Comparison of ENCODE assay signal across 18 cellular contexts in genomic region chr22:31228425-31228824, GRCh38. TPM values are rescaled to one million over a fixed set of nuclear protein-coding genes. Genes with fewer than 3 reads are reported as not detected.
A peak's percentile ranks its signal among the peaks of the same experiment; 100 is the strongest.
DNase-seq lines count a peak whose midpoint lies in the region; ATAC-seq, FAIRE-seq and TF ChIP-seq lines count a peak whose summit lies in the region.
"Had no signal": no experiment of that assay in that cellular context is flagged by ENCODE, and none has a peak within 500 bp of the region (broad histone marks: within the 10 kb centered on the region; RNA-seq: fewer than 3 reads in every experiment).

No MANE protein-coding gene starts in this region.

- H3K4me1 ChIP-seq in gastroesophageal sphincter: peaks cover 6 to 73% (median 25%) of the 10 kb centered on the region in 3 donors
- H3K4me1 ChIP-seq in sigmoid colon: peaks cover 0 to 75% (median 39%) of the 10 kb centered on the region in 4 donors
- peaks cover 26% of the 10 kb centered on the region for H3K4me1 ChIP-seq in effector memory CD4-positive, alpha-beta T cell (ENCODE audit: control insufficient read depth, insufficient read depth, low read length, poor library complexity, severe bottlenecking)

- peaks cover 0 to 9% of the 10 kb centered on the region in 2 donors for H3K36me3 ChIP-seq in gastroesophageal sphincter
- peaks cover 0 to 3% (median 0%) of the 10 kb centered on the region in 4 donors for H3K36me3 ChIP-seq in sigmoid colon
- H3K36me3 ChIP-seq in effector memory CD4-positive, alpha-beta T cell (ENCODE audit: control insufficient read depth, insufficient read depth, low read length): peaks cover 14% of the 10 kb centered on the region

- intact Hi-C loops in sigmoid colon (cut with DNase I): no loop called here

- ATAC-seq in gastroesophageal sphincter: no peak
- no peak for ATAC-seq in GM18858 (IDR thresholded peaks at IDR 0.05; ENCODE audit: unreplicated experiment)
- ATAC-seq: GM12878, HCT116, left ventricle myocardium superior had no signal

- DNase-seq in D721Med (ENCODE audit: insufficient read length, low spot score) (peak; percentile 29), OCI-M1 (lab: John Stamatoyannopoulos, UW) (peak; percentile 42), sigmoid colon (no peak), kidney tubule cell (ENCODE audit: low spot score) (no peak), NCI-H1048 (lab: John Stamatoyannopoulos, UW) (no peak)
- DNase-seq in effector memory CD4-positive, alpha-beta T cell: no peak
- DNase-seq: activated naive CD4-positive, alpha-beta T cell treated with anti-CD3 and anti-CD28 coated beads for 36 hours; left ventricle myocardium superior; NCI-H2081; NCI-H526 treated with DMSO at 0.1 percent for 48 hours had no signal

- H3K4me3 ChIP-seq in gastroesophageal sphincter: no peak overlapping the region
- no peak overlapping the region for H3K4me3 ChIP-seq in sigmoid colon
- no peak overlapping the region for H3K4me3 ChIP-seq in effector memory CD4-positive, alpha-beta T cell (ENCODE audit: insufficient read depth, low read depth, low read length, poor library complexity, severe bottlenecking)
- H3K4me3 ChIP-seq: GM12878, K562, SJSA1 had no signal

- no peak for FAIRE-seq in D721Med (lab: Jason Lieb, UNC)
- FAIRE-seq: colon, GM12878, K562 had no signal

- TF ChIP-seq EP300 in gastroesophageal sphincter (IDR thresholded peaks at IDR 0.05): no peak
- no peak for TF ChIP-seq EP300 in sigmoid colon (IDR thresholded peaks at IDR 0.05)

- H3K9me3 ChIP-seq in gastroesophageal sphincter (no peaks in the 10 kb centered on the region), sigmoid colon (no peaks in the 10 kb centered on the region)
- no peaks in the 10 kb centered on the region for H3K9me3 ChIP-seq in effector memory CD4-positive, alpha-beta T cell (ENCODE audit: control insufficient read depth, low read length)
- H3K9me3 ChIP-seq: SJSA1 had no signal

- 93% methylated on average over 5 of the region's 5 CpGs; no CpG with 5 or more reads in 1 of the 2 donors for WGBS in gastroesophageal sphincter (ENCODE audit: low coverage in 1 of 2), 2 donors
- WGBS in sigmoid colon, 2 donors: 93 to 94% methylated on average over 5 of the region's 5 CpGs

- TF ChIP-seq CTCF in D721Med (IDR thresholded peaks at IDR 0.05; ENCODE audit: insufficient read depth, missing control alignments) (no peak), gastroesophageal sphincter (IDR thresholded peaks at IDR 0.05) (no peak), sigmoid colon (IDR thresholded peaks at IDR 0.05) (no peak)

- H3K27ac ChIP-seq in gastroesophageal sphincter (peak overlapping the region in 3 of 4 donors; percentile 56 to 76 (median 74)), sigmoid colon (peak overlapping the region; percentile 46 to 76 (median 72))
- no peak overlapping the region for H3K27ac ChIP-seq in effector memory CD4-positive, alpha-beta T cell (ENCODE audit: insufficient read depth, low read length, poor library complexity, severe bottlenecking)
- H3K27ac ChIP-seq: epithelial cell of prostate, SJSA1 had no signal

- TF ChIP-seq POLR2A in gastroesophageal sphincter (IDR thresholded peaks at IDR 0.05) (no peak), sigmoid colon (IDR thresholded peaks at IDR 0.05) (no peak)

- H3K27me3 ChIP-seq in gastroesophageal sphincter (no peaks in the 10 kb centered on the region), sigmoid colon (no peaks in the 10 kb centered on the region)
- no peaks in the 10 kb centered on the region for H3K27me3 ChIP-seq in effector memory CD4-positive, alpha-beta T cell (replicated peaks; ENCODE audit: control insufficient read depth, insufficient read depth, low read length, poor library complexity, severe bottlenecking)
- H3K27me3 ChIP-seq: SJSA1 had no signal

RNA-seq across cellular contexts. Expression of gene LIMK2, which starts 16.3 kb away (rescaled TPM):
- total RNA-seq in gastroesophageal sphincter: 10 to 100 TPM; 13.4 to 19.1 (median 15.9) TPM
- total RNA-seq in sigmoid colon: 10 to 100 TPM; 10.3 to 20.8 (median 14.0) TPM
- polyA plus RNA-seq in sigmoid colon: 10 to 100 TPM; 31.9 to 58.7 (median 39.0) TPM

Comparison
In these comparisons a context has a peak if more than half of its experiments do, and no peak if none do; other contexts are left out.
1. DNase-seq: peak in D721Med (single experiment) and OCI-M1 (single experiment); none in sigmoid colon (single experiment), kidney tubule cell (single experiment), effector memory CD4-positive, alpha-beta T cell (0 of 3) and NCI-H1048 (single experiment).